Comparison of ENCODE assay signal across 24 cellular contexts in genomic region chr6:144714031-144714732, GRCh38.
"Had no signal": no experiment of that assay in that cellular context is flagged by ENCODE, and none has a peak within 500 bp of the region (broad histone marks: within the 10 kb centered on the region; RNA-seq: fewer than 3 reads in every experiment).

No MANE protein-coding gene starts in this region.

- H3K4me1 ChIP-seq: body of pancreas had no signal

- H3K27me3 ChIP-seq: body of pancreas, cardiac muscle cell, sigmoid colon, transverse colon had no signal

- DNase-seq: activated CD4-positive, alpha-beta memory T cell treated with anti-CD3 and anti-CD28 coated beads, Interleukin-2, amount 10 ng/mL, durations not matched to agents 7 days and 5 days; activated CD4-positive, alpha-beta T cell treated with anti-CD3 and anti-CD28 coated beads, Interleukin-2, amount 10 ng/mL, durations not matched to agents 24 days and 14 days; activated effector memory CD4-positive, alpha-beta T cell treated with anti-CD3 and anti-CD28 coated beads, Interleukin-2, amount 50 U/mL, for 16 hours; activated naive CD4-positive, alpha-beta T cell treated with anti-CD3 and anti-CD28 coated beads, Interleukin-2, amount 50 U/mL, for 16 hours; activated naive CD8-positive, alpha-beta T cell treated with anti-CD3 and anti-CD28 coated beads, Interleukin-2, amount 50 U/mL, for 24 hours; activated T-cell treated with anti-CD3 and anti-CD28 coated beads, Interleukin-2, amount 50 U/mL, for 72 hours; anterior cingulate cortex; body of pancreas; effector CD4-positive, alpha-beta T cell; hypothalamus; left cardiac atrium; mesendoderm; mucosa of descending colon; retina; sigmoid colon; stimulated activated CD4-positive, alpha-beta T cell treated with anti-CD3 and anti-CD28 coated beads, Interleukin-2, amount 100 ng/mL, for 48 hours; stimulated activated CD8-positive, alpha-beta memory T cell treated with anti-CD3 and anti-CD28 coated beads, Interleukin-4, amount 100 ng/mL, for 48 hours; stimulated activated naive B cell treated with anti-CD40 and anti-IgM and Interleukin-4, amounts not matched to agents 10 μg/mL and 1 μg/mL and 100 μg/mL, for 72 hours; transverse colon had no signal

- ATAC-seq: activated CD4-positive, CD25-positive, alpha-beta regulatory T cell treated with anti-CD3 and anti-CD28 coated beads, Interleukin-2, amount 50 U/mL, for 24 hours; activated naive CD8-positive, alpha-beta T cell treated with anti-CD3 and anti-CD28 coated beads, Interleukin-2, amount 50 U/mL, for 24 hours; activated T-cell treated with anti-CD3 and anti-CD28 coated beads, Interleukin-2, amount 50 U/mL, for 72 hours; body of pancreas; esophagus mucosa; left cardiac atrium; mucosa of descending colon had no signal

- H3K4me2 ChIP-seq: smooth muscle cell had no signal

- H3K36me3 ChIP-seq: cardiac muscle cell, sigmoid colon, transverse colon had no signal

- H3K27ac Mint-ChIP-seq: activated CD4-positive, alpha-beta memory T cell treated with anti-CD3 and anti-CD28 coated beads, Interleukin-2, amount 10 ng/mL, durations not matched to agents 7 days and 5 days; activated CD4-positive, alpha-beta T cell treated with anti-CD3 and anti-CD28 coated beads, Interleukin-2, amount 10 ng/mL, durations not matched to agents 24 days and 14 days; activated T-cell treated with anti-CD3 and anti-CD28 coated beads, Interleukin-2, amount 50 U/mL, for 72 hours; dendritic cell treated with granulocyte-macrophage colony-stimulating factor and Interleukin-4, amounts not matched to agents 40 ng/mL and 50 ng/mL, for 4 days had no signal

- H3K27me3 Mint-ChIP-seq: activated CD4-positive, alpha-beta memory T cell treated with anti-CD3 and anti-CD28 coated beads, Interleukin-2, amount 10 ng/mL, durations not matched to agents 7 days and 5 days; activated CD4-positive, alpha-beta T cell treated with anti-CD3 and anti-CD28 coated beads, Interleukin-2, amount 10 ng/mL, durations not matched to agents 24 days and 14 days; activated naive CD8-positive, alpha-beta T cell treated with anti-CD3 and anti-CD28 coated beads, Interleukin-2, amount 50 U/mL, for 24 hours; dendritic cell treated with granulocyte-macrophage colony-stimulating factor and Interleukin-4, amounts not matched to agents 40 ng/mL and 50 ng/mL, for 4 days; stimulated activated naive B cell treated with anti-CD40 and anti-IgM and Interleukin-4, amounts not matched to agents 10 μg/mL and 1 μg/mL and 100 μg/mL, for 72 hours had no signal

- H3K4me3 Mint-ChIP-seq: activated CD4-positive, alpha-beta memory T cell treated with anti-CD3 and anti-CD28 coated beads, Interleukin-2, amount 10 ng/mL, durations not matched to agents 7 days and 5 days; activated CD4-positive, alpha-beta T cell treated with anti-CD3 and anti-CD28 coated beads, Interleukin-2, amount 10 ng/mL, durations not matched to agents 24 days and 14 days; activated naive CD8-positive, alpha-beta T cell treated with anti-CD3 and anti-CD28 coated beads, Interleukin-2, amount 50 U/mL, for 24 hours; activated T-cell treated with anti-CD3 and anti-CD28 coated beads, Interleukin-2, amount 50 U/mL, for 72 hours; dendritic cell treated with granulocyte-macrophage colony-stimulating factor and Interleukin-4, amounts not matched to agents 40 ng/mL and 50 ng/mL, for 4 days; stimulated activated naive B cell treated with anti-CD40 and anti-IgM and Interleukin-4, amounts not matched to agents 10 μg/mL and 1 μg/mL and 100 μg/mL, for 72 hours had no signal

- H3K9me3 ChIP-seq: body of pancreas, mucosa of descending colon, sigmoid colon, transverse colon had no signal

- H3K27ac ChIP-seq: body of pancreas, cardiac muscle cell, sigmoid colon, transverse colon had no signal

- H3K4me3 ChIP-seq: body of pancreas, cardiac muscle cell, mucosa of descending colon, sigmoid colon, smooth muscle cell, transverse colon had no signal

- H3K9me3 Mint-ChIP-seq: activated CD4-positive, alpha-beta memory T cell treated with anti-CD3 and anti-CD28 coated beads, Interleukin-2, amount 10 ng/mL, durations not matched to agents 7 days and 5 days; activated CD4-positive, alpha-beta T cell treated with anti-CD3 and anti-CD28 coated beads, Interleukin-2, amount 10 ng/mL, durations not matched to agents 24 days and 14 days; activated naive CD8-positive, alpha-beta T cell treated with anti-CD3 and anti-CD28 coated beads, Interleukin-2, amount 50 U/mL, for 24 hours; activated T-cell treated with anti-CD3 and anti-CD28 coated beads, Interleukin-2, amount 50 U/mL, for 72 hours; dendritic cell treated with granulocyte-macrophage colony-stimulating factor and Interleukin-4, amounts not matched to agents 40 ng/mL and 50 ng/mL, for 4 days; stimulated activated naive B cell treated with anti-CD40 and anti-IgM and Interleukin-4, amounts not matched to agents 10 μg/mL and 1 μg/mL and 100 μg/mL, for 72 hours had no signal
